ENCODE assay signal across 1 cellular context in the genomic region with DNA sequence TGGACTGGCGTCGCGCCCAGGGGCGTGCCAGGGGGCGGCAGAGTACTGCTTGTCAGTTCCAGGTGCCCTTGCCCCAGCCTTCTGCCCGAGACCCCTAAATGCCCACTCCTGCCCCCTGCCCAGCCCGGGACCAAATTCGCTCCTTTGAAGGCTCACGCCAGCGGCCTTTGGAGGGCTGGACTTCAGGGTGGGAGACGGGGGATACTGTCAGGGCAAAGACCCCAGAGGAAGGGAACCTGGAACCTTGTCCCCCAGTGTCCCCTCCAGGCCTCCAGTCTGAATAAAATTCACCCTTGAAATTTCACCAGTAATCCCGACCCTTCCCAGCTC.
TF ChIP-seq lines count a peak whose summit lies in the region.

No MANE protein-coding gene starts in this region.

TF ChIP-seq in GM23338, 12 proteins besides CTCF, POLR2A, EP300 and RAD21 (continued from another document):
- TF ChIP-seq, protein P1, sequence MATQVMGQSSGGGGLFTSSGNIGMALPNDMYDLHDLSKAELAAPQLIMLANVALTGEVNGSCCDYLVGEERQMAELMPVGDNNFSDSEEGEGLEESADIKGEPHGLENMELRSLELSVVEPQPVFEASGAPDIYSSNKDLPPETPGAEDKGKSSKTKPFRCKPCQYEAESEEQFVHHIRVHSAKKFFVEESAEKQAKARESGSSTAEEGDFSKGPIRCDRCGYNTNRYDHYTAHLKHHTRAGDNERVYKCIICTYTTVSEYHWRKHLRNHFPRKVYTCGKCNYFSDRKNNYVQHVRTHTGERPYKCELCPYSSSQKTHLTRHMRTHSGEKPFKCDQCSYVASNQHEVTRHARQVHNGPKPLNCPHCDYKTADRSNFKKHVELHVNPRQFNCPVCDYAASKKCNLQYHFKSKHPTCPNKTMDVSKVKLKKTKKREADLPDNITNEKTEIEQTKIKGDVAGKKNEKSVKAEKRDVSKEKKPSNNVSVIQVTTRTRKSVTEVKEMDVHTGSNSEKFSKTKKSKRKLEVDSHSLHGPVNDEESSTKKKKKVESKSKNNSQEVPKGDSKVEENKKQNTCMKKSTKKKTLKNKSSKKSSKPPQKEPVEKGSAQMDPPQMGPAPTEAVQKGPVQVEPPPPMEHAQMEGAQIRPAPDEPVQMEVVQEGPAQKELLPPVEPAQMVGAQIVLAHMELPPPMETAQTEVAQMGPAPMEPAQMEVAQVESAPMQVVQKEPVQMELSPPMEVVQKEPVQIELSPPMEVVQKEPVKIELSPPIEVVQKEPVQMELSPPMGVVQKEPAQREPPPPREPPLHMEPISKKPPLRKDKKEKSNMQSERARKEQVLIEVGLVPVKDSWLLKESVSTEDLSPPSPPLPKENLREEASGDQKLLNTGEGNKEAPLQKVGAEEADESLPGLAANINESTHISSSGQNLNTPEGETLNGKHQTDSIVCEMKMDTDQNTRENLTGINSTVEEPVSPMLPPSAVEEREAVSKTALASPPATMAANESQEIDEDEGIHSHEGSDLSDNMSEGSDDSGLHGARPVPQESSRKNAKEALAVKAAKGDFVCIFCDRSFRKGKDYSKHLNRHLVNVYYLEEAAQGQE (IDR thresholded peaks at IDR 0.05; ENCODE audit: unreplicated experiment) = no peak
- TF ChIP-seq ZNF114 (CRISPR knock-in tag; IDR thresholded peaks at IDR 0.05) (no peak), POLR2AphosphoS5 (IDR thresholded peaks at IDR 0.05; ENCODE audit: low read depth) (no peak), JUNB (IDR thresholded peaks at IDR 0.05; ENCODE audit: unreplicated experiment) (no peak)
